In the genomic region with DNA sequence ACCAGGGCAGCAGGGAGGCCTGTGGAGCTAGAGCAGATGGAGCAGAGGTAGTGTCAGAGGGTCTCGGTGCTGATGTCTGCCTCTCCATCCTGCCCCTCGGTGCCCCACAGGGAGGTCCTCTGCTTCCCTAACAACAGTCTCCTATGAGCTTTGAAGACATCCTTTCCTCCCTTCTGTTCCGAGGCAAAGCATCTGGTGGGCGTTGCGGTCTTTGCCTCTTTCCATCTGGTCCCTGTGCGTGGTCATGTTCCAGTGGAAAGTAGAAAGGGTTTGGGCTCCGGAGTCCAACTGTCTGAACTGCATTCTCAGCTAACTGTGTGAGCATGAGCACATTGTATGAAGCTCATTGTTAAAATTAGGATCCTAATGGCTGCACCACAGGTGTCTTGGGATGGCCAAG, we compare ENCODE assay signal across 22 cellular contexts.
"Had no signal": no experiment of that assay in that cellular context is flagged by ENCODE, and none has a peak within 500 bp of the region (broad histone marks: within the 10 kb centered on the region; RNA-seq: fewer than 3 reads in every experiment).

No MANE protein-coding gene starts in this region.

- ATAC-seq: Panc1, PC-3 had no signal

- DNase-seq: KBM-7, MV-4-11, NCI-H1048, NCI-H1105, NCI-H1417, NCI-H1436 treated with DMSO at 0.1 percent for 48 hours, NCI-H187, NCI-H2029, NCI-H2081 treated with DMSO at 0.1 percent for 48 hours, NCI-H2171, NCI-H226, NCI-H446, NCI-H510A, NCI-H524 treated with DMSO at 0.1 percent for 48 hours, NCI-H69, NCI-H774, PC-3, SHP77, SK-N-SH, SW 1271 had no signal

- H3K27ac ChIP-seq: RWPE1 had no signal

- H3K9ac ChIP-seq: SK-N-SH had no signal

- H3K4me2 ChIP-seq: SK-N-SH had no signal

- H3K9me3 ChIP-seq: SK-N-SH had no signal
